Comparison of ENCODE assay signal across 21 cellular contexts in the genomic region with DNA sequence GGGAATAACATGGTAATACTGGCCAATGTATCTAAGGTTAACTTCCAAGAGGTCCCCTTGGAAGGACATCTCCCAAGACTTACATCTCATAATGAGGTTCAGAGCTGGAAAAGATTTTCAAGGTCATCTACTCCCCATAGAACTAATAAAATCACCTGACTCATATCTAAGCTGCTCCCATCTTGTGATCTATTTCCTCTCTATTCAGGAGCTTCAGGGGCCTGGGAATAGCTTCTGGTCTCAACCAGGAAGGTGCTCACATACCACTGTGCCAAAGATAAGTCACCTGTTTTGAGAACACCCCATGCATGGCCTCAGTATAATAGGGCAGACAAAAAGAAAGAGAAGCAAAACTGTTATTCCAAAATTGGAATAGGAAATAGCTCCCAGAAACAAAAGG.
DNase-seq lines count a peak whose midpoint lies in the region; ATAC-seq, FAIRE-seq and TF ChIP-seq lines count a peak whose summit lies in the region.
"Had no signal": no experiment of that assay in that cellular context is flagged by ENCODE, and none has a peak within 500 bp of the region (broad histone marks: within the 10 kb centered on the region; RNA-seq: fewer than 3 reads in every experiment).

No MANE protein-coding gene starts in this region.

- H3K27me3 ChIP-seq in RWPE2 (ENCODE audit: insufficient read depth, poor library complexity, severe bottlenecking): no peaks in the 10 kb centered on the region
- H3K27me3 ChIP-seq: uterus had no signal

- peaks cover 39% of the 10 kb centered on the region for H3K4me1 ChIP-seq in RWPE2 (ENCODE audit: insufficient read depth, poor library complexity, severe bottlenecking)
- H3K4me1 ChIP-seq: uterus had no signal

- DNase-seq in GM12891 (ENCODE audit: insufficient read length, low spot score): no peak
- no peak for DNase-seq in RWPE2 (ENCODE audit: low spot score)
- DNase-seq in epithelial cell of prostate (ENCODE audit: low read depth, low spot score): no peak
- peak; percentile 25 for DNase-seq in renal cortical epithelial cell (ENCODE audit: low read depth)
- no peak for DNase-seq in NOMO-1 treated with dmso at 0.1 percent for 144 hours (lab: John Stamatoyannopoulos, UW; ENCODE audit: unreplicated experiment)
- DNase-seq in KG1 (lab: John Stamatoyannopoulos, UW): no peak
- DNase-seq in coronary artery (ENCODE audit: low spot score): no peak
- no peak for DNase-seq in NCI-H2029 (lab: John Stamatoyannopoulos, UW)
- DNase-seq: activated CD8-positive, alpha-beta T cell treated with anti-CD3 and anti-CD28 coated beads for 36 hours; activated T-cell treated with anti-CD3 and anti-CD28 coated beads for 4 hours; amniotic stem cell; caudate nucleus; DMS53; midbrain; NCI-H1436; NCI-H524; uterus had no signal

- peaks cover 36% of the 10 kb centered on the region for H3K36me3 ChIP-seq in RWPE2 (ENCODE audit: low read depth)
- H3K36me3 ChIP-seq: uterus had no signal

- TF ChIP-seq CTCF in RWPE2 (IDR thresholded peaks at IDR 0.05; ENCODE audit: poor library complexity, severe bottlenecking) (no peak), coronary artery (IDR thresholded peaks at IDR 0.05) (no peak)

- peak; percentile 23; the same call in 2 of the 3 replicates for ATAC-seq in RWPE2 (ENCODE audit: low read depth)
- ATAC-seq: activated CD8-positive, alpha-beta T cell treated with anti-CD3 and anti-CD28 coated beads for 36 hours; left lobe of liver; natural killer cell treated with Interleukin-12 subunit alpha and Interleukin-12 subunit beta and Interleukin-15 and Interleukin-18, amount 100 ng/mL, for 72 hours; sciatic nerve had no signal

- no peaks in the 10 kb centered on the region for H3K9me3 ChIP-seq in RWPE2 (ENCODE audit: severe bottlenecking)
- H3K9me3 ChIP-seq: uterus had no signal

- TF ChIP-seq POLR2A in GM12891 (IDR thresholded peaks at IDR 0.05; ENCODE audit: low read depth, low read length): no peak

- FAIRE-seq in GM12891 (lab: Jason Lieb, UNC): peak; percentile 5
- FAIRE-seq: GM19239 had no signal

- peak overlapping the region; percentile 84 for H3K27ac ChIP-seq in RWPE2 (ENCODE audit: poor library complexity, severe bottlenecking)
- H3K27ac ChIP-seq in epithelial cell of prostate: peak overlapping the region; percentile 69
- no peak overlapping the region for H3K27ac ChIP-seq in coronary artery
- H3K27ac ChIP-seq: uterus had no signal

- H3K4me3 ChIP-seq in RWPE2 (ENCODE audit: severe bottlenecking) (no peak overlapping the region), coronary artery (no peak overlapping the region)
- H3K4me3 ChIP-seq: uterus had no signal

TF ChIP-seq in GM12891, 5 proteins besides CTCF, POLR2A, EP300 and RAD21:
- no peak for TF ChIP-seq SPI1 (IDR thresholded peaks at IDR 0.05; ENCODE audit: low read depth, low read length)
- TF ChIP-seq POLR2AphosphoS5 (IDR thresholded peaks at IDR 0.05; ENCODE audit: low read depth, low read length): no peak
- TF ChIP-seq PAX5 (IDR thresholded peaks at IDR 0.05; ENCODE audit: insufficient read depth, low read length, severe bottlenecking): no peak
- TF ChIP-seq POU2F2 (IDR thresholded peaks at IDR 0.05; ENCODE audit: low read depth, low read length): no peak
- no peak for TF ChIP-seq TAF1 (IDR thresholded peaks at IDR 0.05; ENCODE audit: low read depth, low read length)

Comparison
In these comparisons a context has a peak if more than half of its experiments do, and no peak if none do; other contexts are left out.
1. H3K27ac ChIP-seq: peak in RWPE2 (single experiment) and epithelial cell of prostate (single experiment); none in coronary artery (0 of 2).